14 cellular contexts compared by ENCODE assay signal in the genomic region with DNA sequence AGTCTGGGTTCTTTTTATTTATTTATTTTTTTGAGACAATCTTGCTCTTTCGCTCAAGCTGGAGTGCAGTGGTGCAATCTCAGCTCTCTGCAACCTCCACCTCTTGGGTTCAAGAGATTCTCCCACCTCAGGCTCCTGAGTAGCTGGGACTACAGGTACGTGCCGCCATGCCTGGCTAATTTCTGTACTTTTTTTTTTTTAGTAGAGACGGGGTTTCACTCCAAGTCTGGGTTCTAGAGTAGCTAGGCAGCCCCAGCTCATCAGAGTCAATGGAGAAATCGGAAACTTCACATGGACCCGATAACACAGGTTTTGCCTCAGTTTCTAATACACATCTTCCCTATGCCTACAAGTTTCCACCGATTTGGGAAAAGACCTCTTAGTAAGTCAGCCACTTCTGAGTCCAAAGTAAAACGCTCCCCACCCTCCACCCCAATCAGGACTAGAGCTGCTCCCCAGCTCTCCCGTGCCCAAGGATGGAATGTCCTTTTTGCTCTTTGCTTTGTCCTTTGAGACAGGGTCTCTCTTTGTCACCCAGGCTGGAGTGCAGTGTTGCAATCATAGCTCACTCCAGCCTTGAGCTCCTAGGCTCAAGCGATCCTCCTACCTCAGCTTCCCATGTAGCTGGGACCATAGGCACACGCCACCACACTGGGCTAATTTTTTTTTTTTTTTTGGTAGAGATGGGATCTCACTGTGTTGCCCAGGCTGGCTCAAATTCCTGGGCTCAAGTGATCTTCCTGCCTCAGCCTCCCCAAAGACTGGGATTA. TPM values are rescaled to one million over a fixed set of nuclear protein-coding genes. Genes with fewer than 3 reads are reported as not detected.
DNase-seq lines count a peak whose midpoint lies in the region; ATAC-seq and TF ChIP-seq lines count a peak whose summit lies in the region.
"Had no signal": no experiment of that assay in that cellular context is flagged by ENCODE, and none has a peak within 500 bp of the region (broad histone marks: within the 10 kb centered on the region; RNA-seq: fewer than 3 reads in every experiment).

No MANE protein-coding gene starts in this region.

- intact Hi-C loops in psoas muscle (cut with DNase I): no loop called here

- H3K27me3 ChIP-seq in BLaER1 (no peaks in the 10 kb centered on the region), RWPE2 (ENCODE audit: insufficient read depth, poor library complexity, severe bottlenecking) (no peaks in the 10 kb centered on the region), gastroesophageal sphincter (no peaks in the 10 kb centered on the region), psoas muscle (ENCODE audit: insufficient read depth in 3 of 3, low read length in 2 of 3) (peaks cover 0 to 64% (median 5%) of the 10 kb centered on the region in 3 donors)

- H3K27ac ChIP-seq in BLaER1 (peak overlapping the region; percentile 88; the same call in 1 of the 2 replicates), RWPE2 (ENCODE audit: poor library complexity, severe bottlenecking) (peak overlapping the region; percentile 89), gastroesophageal sphincter (peak overlapping the region in 3 of 4 donors; percentile 86 to 89 (median 87)), psoas muscle (peak overlapping the region; percentile 74)
- H3K27ac ChIP-seq: VCaP had no signal

- H3K36me3 ChIP-seq in BLaER1: no peaks in the 10 kb centered on the region
- peaks cover 5% of the 10 kb centered on the region; the same call in 1 of the 2 replicates for H3K36me3 ChIP-seq in RWPE2 (ENCODE audit: low read depth)
- no peaks in the 10 kb centered on the region for H3K36me3 ChIP-seq in gastroesophageal sphincter
- H3K36me3 ChIP-seq in psoas muscle (ENCODE audit: insufficient read depth in 1 of 2, low read depth in 1 of 2): no peaks in the 10 kb centered on the region

- TF ChIP-seq POLR2A in gastroesophageal sphincter (IDR thresholded peaks at IDR 0.05): no peak

- TF ChIP-seq CTCF in RWPE2 (IDR thresholded peaks at IDR 0.05; ENCODE audit: poor library complexity, severe bottlenecking) (no peak), gastroesophageal sphincter (IDR thresholded peaks at IDR 0.05) (no peak), psoas muscle (IDR thresholded peaks at IDR 0.05) (no peak)

- no peak for TF ChIP-seq EP300 in gastroesophageal sphincter (IDR thresholded peaks at IDR 0.05)

- H3K4me3 ChIP-seq in BLaER1: no peak overlapping the region
- H3K4me3 ChIP-seq in RWPE2 (ENCODE audit: severe bottlenecking): no peak overlapping the region
- no peak overlapping the region for H3K4me3 ChIP-seq in gastroesophageal sphincter
- H3K4me3 ChIP-seq in psoas muscle: peak overlapping the region; percentile 56

- no peak overlapping the region for H3K9ac ChIP-seq in BLaER1

- H3K4me1 ChIP-seq in BLaER1 (peaks cover 91% of the 10 kb centered on the region), RWPE2 (ENCODE audit: insufficient read depth, poor library complexity, severe bottlenecking) (peaks cover 30% of the 10 kb centered on the region), gastroesophageal sphincter (peaks cover 0 to 53% (median 35%) of the 10 kb centered on the region in 3 donors), psoas muscle (peaks cover 12% of the 10 kb centered on the region)

- no peaks in the 10 kb centered on the region for H4K20me1 ChIP-seq in BLaER1

- WGBS in gastroesophageal sphincter (ENCODE audit: low coverage in 1 of 2), 2 donors: 69 to 94% methylated on average over 6 to 7 of the region's 11 CpGs
- WGBS in psoas muscle, 3 donors: 89 to 94% (median 94%) methylated on average over 11 of the region's 11 CpGs

- peak overlapping the region; percentile 99 for H3K4me2 ChIP-seq in BLaER1

- DNase-seq in RWPE2 (ENCODE audit: low spot score) (no peak), psoas muscle (no peak), NAMALWA (ENCODE audit: low spot score) (no peak), DMS153 treated with DMSO at 0.1 percent for 48 hours (lab: John Stamatoyannopoulos, UW; ENCODE audit: unreplicated experiment) (no peak)
- DNase-seq: C1 segment of cervical spinal cord, Kasumi-1, RPMI8226 had no signal

- H3K9me3 ChIP-seq in BLaER1 (no peaks in the 10 kb centered on the region), RWPE2 (ENCODE audit: severe bottlenecking) (no peaks in the 10 kb centered on the region), gastroesophageal sphincter (no peaks in the 10 kb centered on the region), psoas muscle (no peaks in the 10 kb centered on the region)

- ATAC-seq in RWPE2 (ENCODE audit: low read depth) (no peak), gastroesophageal sphincter (no peak), psoas muscle (no peak), GM21381 (IDR thresholded peaks at IDR 0.05; ENCODE audit: unreplicated experiment) (no peak), HG02981 (IDR thresholded peaks at IDR 0.05; ENCODE audit: unreplicated experiment) (no peak)

RNA-seq across cellular contexts. Expression of a gene that starts 3.8 kb away (rescaled TPM):
- 10 to 100 TPM in 3 of 4 donors, 1 to 10 TPM in 1; 5.4 to 75.3 (median 19.6) TPM for total RNA-seq in gastroesophageal sphincter
- 10 to 100 TPM in 1 of 4 donors, 1 to 10 TPM in 3; 7.1 to 14.4 (median 7.4) TPM for total RNA-seq in psoas muscle
- 100 to 1,000 TPM in 1 of 3 donors, 1 to 10 TPM in 2; 4.3 to 269 (median 5.9) TPM for polyA plus RNA-seq in psoas muscle

RNA-seq across cellular contexts. Expression of a gene that starts 31.2 kb away (rescaled TPM):
- total RNA-seq in gastroesophageal sphincter (10 to 100 TPM; 21.9 to 69.5 (median 34.3) TPM), psoas muscle (1 to 10 TPM; 5.7 to 7.1 (median 6.6) TPM)
- 10 to 100 TPM; 11.1 to 29.9 (median 17.8) TPM for polyA plus RNA-seq in psoas muscle

RNA-seq across cellular contexts. Expression of a gene that starts 37.8 kb away (rescaled TPM):
- 10 to 100 TPM; 15.0 to 26.4 (median 23.0) TPM for total RNA-seq in gastroesophageal sphincter
- 10 to 100 TPM; 10.1 to 15.7 (median 13.8) TPM for total RNA-seq in psoas muscle
- polyA plus RNA-seq in psoas muscle: 10 to 100 TPM in 1 of 3 donors, 1 to 10 TPM in 2; 3.2 to 13.3 (median 5.8) TPM

RNA-seq across cellular contexts. Expression of a gene that starts 42.3 kb away (rescaled TPM):
- total RNA-seq in gastroesophageal sphincter (under 1 TPM in 2 of 4 donors, not detected in 2; 0.25 to 0.27 TPM), psoas muscle (under 1 TPM in 1 of 4 donors, not detected in 3; 0.10 TPM)
- 1 to 10 TPM in 1 of 3 donors, under 1 TPM in 1, not detected in 1; 0.03 to 4.3 TPM for polyA plus RNA-seq in psoas muscle

RNA-seq across cellular contexts. Expression of a gene that starts 57.0 kb away (rescaled TPM):
- total RNA-seq in gastroesophageal sphincter: not detected
- not detected for total RNA-seq in psoas muscle
- under 1 TPM in 1 of 3 donors, not detected in 2; 0.01 TPM for polyA plus RNA-seq in psoas muscle
- total RNA-seq: H4, lower leg skin had no signal
